Comparison of ENCODE assay signal across 8 cellular contexts in genomic region chr3:156675744-156676466, GRCh38. TPM values are rescaled to one million over a fixed set of nuclear protein-coding genes. Genes with fewer than 3 reads are reported as not detected.
DNase-seq lines count a peak whose midpoint lies in the region; ATAC-seq and TF ChIP-seq lines count a peak whose summit lies in the region.

No MANE protein-coding gene starts in this region.

- POLR2A ChIA-PET in naive thymus-derived CD8-positive, alpha-beta T cell (lab: Charles Lee): interaction anchor here (0.7 to 4.7 kb wide), 10 partner anchors 15 to 499 kb away, joined by 3 to 47 read pairs (median 10); partner anchors contain the start of genes CCNL1 and SSR3

- H3K9me3 Mint-ChIP-seq in naive thymus-derived CD8-positive, alpha-beta T cell: no peaks in the 10 kb centered on the region

- H3K27me3 Mint-ChIP-seq in naive thymus-derived CD8-positive, alpha-beta T cell: no peaks in the 10 kb centered on the region

- no peak for ATAC-seq in naive thymus-derived CD8-positive, alpha-beta T cell
- ATAC-seq in HG02678 (IDR thresholded peaks at IDR 0.05; ENCODE audit: unreplicated experiment): no peak

- DNase-seq in activated naive CD4-positive, alpha-beta T cell treated with Interleukin-2 at 50 U/mL for 16 hours: peak; percentile 45
- no peak for DNase-seq in activated naive CD4-positive, alpha-beta T cell (lab: John Stamatoyannopoulos, UW)
- peak; percentile 70 for DNase-seq in NCI-H2171 treated with DMSO at 0.1 percent for 48 hours (lab: John Stamatoyannopoulos, UW)
- DNase-seq in activated CD8-positive, alpha-beta memory T cell treated with anti-CD3 and anti-CD28 coated beads for 24 hours: peak; percentile 66
- DNase-seq in epithelial cell of proximal tubule (ENCODE audit: low read depth): no peak
- peak in 5 of 10 donors; percentile 6 to 33 (median 18) for DNase-seq in naive thymus-derived CD8-positive, alpha-beta T cell

- no peaks in the 10 kb centered on the region for H3K4me1 ChIP-seq in urinary bladder (ENCODE audit: insufficient read depth)

- H3K4me3 ChIP-seq in epithelial cell of proximal tubule (ENCODE audit: low read depth, low read length) (peak overlapping the region; percentile 91), urinary bladder (ENCODE audit: low read depth, low read length) (peak overlapping the region; percentile 94)

- H3K4me3 Mint-ChIP-seq in naive thymus-derived CD8-positive, alpha-beta T cell: peak overlapping the region; percentile 89 to 99 (median 96)

- 3% methylated on average over 25 of the region's 25 CpGs for WGBS in urinary bladder

- peak overlapping the region; percentile 54 to 89 (median 80) for H3K27ac Mint-ChIP-seq in naive thymus-derived CD8-positive, alpha-beta T cell

- peaks cover 28 to 63% (median 54%) of the 10 kb centered on the region in 4 donors for H3K4me1 Mint-ChIP-seq in naive thymus-derived CD8-positive, alpha-beta T cell

- no peak for TF ChIP-seq CTCF in epithelial cell of proximal tubule (conservative IDR thresholded peaks at IDR 0.05; ENCODE audit: low read depth, low read length)

- peak overlapping the region; percentile 97 for H3K27ac ChIP-seq in urinary bladder (ENCODE audit: low read depth)

- H3K36me3 Mint-ChIP-seq in naive thymus-derived CD8-positive, alpha-beta T cell: peaks cover 0 to 30% (median 14%) of the 10 kb centered on the region in 3 donors

- H3K36me3 ChIP-seq in urinary bladder (ENCODE audit: insufficient read depth): no peaks in the 10 kb centered on the region

RNA-seq across cellular contexts. Expression of gene TIPARP, which starts 1.5 kb away (rescaled TPM):
- total RNA-seq in epithelial cell of proximal tubule (40.6 and 52.9 TPM in 2 replicates), urinary bladder (35.5 TPM)
- total RNA-seq in naive thymus-derived CD8-positive, alpha-beta T cell: 10 to 100 TPM; 57.3 to 62.0 TPM
- polyA plus RNA-seq in naive thymus-derived CD8-positive, alpha-beta T cell: 10 to 100 TPM in 1 of 3 donors, 1 to 10 TPM in 2; 4.2 to 20.9 (median 7.0) TPM
- polyA plus RNA-seq in urinary bladder: 26.9 TPM

Comparison
In these comparisons a context has a peak if more than half of its experiments do, and no peak if none do; other contexts are left out.
1. DNase-seq: peak in activated naive CD4-positive, alpha-beta T cell treated with Interleukin-2 at 50 U/mL for 16 hours (single experiment), NCI-H2171 treated with DMSO at 0.1 percent for 48 hours (single experiment) and activated CD8-positive, alpha-beta memory T cell treated with anti-CD3 and anti-CD28 coated beads for 24 hours (single experiment); none in activated naive CD4-positive, alpha-beta T cell (0 of 4) and epithelial cell of proximal tubule (single experiment).